In genomic region chrX:70554523-70554922, GRCh38 we compare ENCODE assay signal across 17 cellular contexts.
"Had no signal": no experiment of that assay in that cellular context is flagged by ENCODE, and none has a peak within 500 bp of the region (broad histone marks: within the 10 kb centered on the region; RNA-seq: fewer than 3 reads in every experiment).

No MANE protein-coding gene starts in this region.

- H3K9me3 Mint-ChIP-seq: activated naive CD8-positive, alpha-beta T cell treated with anti-CD3 and anti-CD28 coated beads, Interleukin-2, amount 10 ng/mL, durations not matched to agents 7 days and 5 days; activated T-helper 1 cell treated with anti-CD3 and anti-CD28 coated beads, Interleukin-12 subunit alpha, Interleukin-12 subunit beta, Interleukin-2, Interleukin-4 antibody, amounts not matched to agents 30 ng/mL and 10 ng/mL and 1 ng/mL, durations not matched to agents 14 hours and 24 hours and 36 hours had no signal

- H3K9ac ChIP-seq: neural progenitor cell had no signal

- H3K27ac ChIP-seq: breast epithelium, lower lobe of right lung, neural progenitor cell, spleen had no signal

- ATAC-seq: sciatic nerve, T-helper 17 cell, WTC11 had no signal

- H3K27me3 ChIP-seq: neural progenitor cell, spleen, stomach had no signal

- H3K4me3 Mint-ChIP-seq: activated naive CD8-positive, alpha-beta T cell treated with anti-CD3 and anti-CD28 coated beads, Interleukin-2, amount 10 ng/mL, durations not matched to agents 7 days and 5 days; activated T-helper 1 cell treated with anti-CD3 and anti-CD28 coated beads, Interleukin-12 subunit alpha, Interleukin-12 subunit beta, Interleukin-2, Interleukin-4 antibody, amounts not matched to agents 30 ng/mL and 10 ng/mL and 1 ng/mL, durations not matched to agents 14 hours and 24 hours and 36 hours; immature natural killer cell; mesothelial cell of epicardium; neural progenitor cell; T-helper 17 cell; WTC11 had no signal

- H2AFZ ChIP-seq: neural progenitor cell had no signal

- H3K27ac Mint-ChIP-seq: activated naive CD8-positive, alpha-beta T cell treated with anti-CD3 and anti-CD28 coated beads, Interleukin-2, amount 10 ng/mL, durations not matched to agents 7 days and 5 days; activated T-helper 1 cell treated with anti-CD3 and anti-CD28 coated beads, Interleukin-12 subunit alpha, Interleukin-12 subunit beta, Interleukin-2, Interleukin-4 antibody, amounts not matched to agents 30 ng/mL and 10 ng/mL and 1 ng/mL, durations not matched to agents 14 hours and 24 hours and 36 hours; immature natural killer cell; mesothelial cell of epicardium; neural progenitor cell; T-helper 17 cell; WTC11 had no signal

- H3K36me3 Mint-ChIP-seq: immature natural killer cell, mesothelial cell of epicardium, neural progenitor cell, WTC11 had no signal

- H3K4me2 ChIP-seq: neural progenitor cell had no signal

- H3K36me3 ChIP-seq: breast epithelium, lower lobe of right lung, neural progenitor cell, spleen, stomach had no signal

- H3K27me3 Mint-ChIP-seq: T-helper 17 cell had no signal

- H3K4me1 Mint-ChIP-seq: immature natural killer cell, neural progenitor cell, T-helper 17 cell, WTC11 had no signal

- H3K4me3 ChIP-seq: breast epithelium, lower lobe of right lung, neural progenitor cell, spleen, stomach had no signal

- H3K4me1 ChIP-seq: breast epithelium, lower lobe of right lung, neural progenitor cell, spleen had no signal

- DNase-seq: activated CD4-positive, alpha-beta T cell treated with anti-CD3 and anti-CD28 coated beads for 4 hours; activated CD8-positive, alpha-beta memory T cell treated with anti-CD3 and anti-CD28 coated beads, Interleukin-2, amount 50 U/mL, for 48 hours; activated naive CD4-positive, alpha-beta T cell; activated naive CD8-positive, alpha-beta T cell treated with anti-CD3 and anti-CD28 coated beads, Interleukin-2, amount 10 ng/mL, durations not matched to agents 7 days and 5 days; aorta; head of caudate nucleus; immature natural killer cell; lower lobe of right lung; spleen; stomach; T-helper 17 cell had no signal

- H3K9me3 ChIP-seq: lower lobe of right lung had no signal
